ENCODE assay signal across 20 cellular contexts in the genomic region with DNA sequence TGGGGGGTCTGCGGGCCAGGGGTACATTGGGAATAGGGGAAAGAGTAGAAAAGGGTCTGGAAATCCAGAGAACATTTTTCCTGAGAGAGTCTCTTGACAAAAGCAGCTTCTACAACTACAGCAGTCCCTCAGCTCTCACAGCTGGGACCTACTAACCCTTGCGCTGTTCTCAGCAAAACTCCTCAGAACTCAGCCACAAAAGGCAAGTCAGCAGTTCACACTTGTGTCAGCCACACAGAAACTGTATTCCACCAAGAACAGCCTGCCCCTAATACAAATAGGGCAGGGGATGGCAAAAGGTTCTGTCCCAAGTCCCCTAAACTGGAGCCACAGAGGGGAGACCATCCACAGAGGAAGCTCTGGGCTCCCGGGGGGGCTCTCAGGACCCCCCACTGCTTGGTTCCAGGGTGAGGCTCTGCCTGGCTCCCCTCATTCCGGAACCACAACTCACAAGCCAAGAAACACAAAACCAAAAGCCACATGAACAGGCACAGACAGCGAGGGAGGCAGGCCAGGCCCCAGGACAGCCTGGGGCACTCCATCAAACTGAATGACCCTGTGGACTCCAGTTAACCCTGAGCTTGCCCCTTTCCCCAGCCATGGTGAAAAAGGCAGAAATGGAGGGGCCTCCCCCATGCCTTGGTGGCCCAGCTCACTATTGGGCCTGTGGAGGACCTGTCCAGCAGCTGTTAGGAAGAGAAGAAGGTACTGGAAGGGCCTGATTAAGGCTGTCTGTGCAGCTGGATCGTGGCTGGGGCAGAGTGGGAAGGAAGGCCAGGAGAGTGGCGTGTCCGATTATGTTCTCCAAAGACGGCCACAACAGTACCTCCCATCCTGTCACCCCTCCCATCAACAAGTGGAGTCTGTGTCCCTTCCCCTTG.
A peak's percentile ranks its signal among the peaks of the same experiment; 100 is the strongest.
DNase-seq lines count a peak whose midpoint lies in the region; ATAC-seq and TF ChIP-seq lines count a peak whose summit lies in the region.
"Had no signal": no experiment of that assay in that cellular context is flagged by ENCODE, and none has a peak within 500 bp of the region (broad histone marks: within the 10 kb centered on the region; RNA-seq: fewer than 3 reads in every experiment).

No MANE protein-coding gene starts in this region.

- H3K27me3 Mint-ChIP-seq in activated T-helper 1 cell treated with anti-CD3 and anti-CD28 coated beads, Interleukin-12 subunit alpha, Interleukin-12 subunit beta, Interleukin-2, Interleukin-4 antibody, amounts not matched to agents 30 ng/mL and 10 ng/mL and 1 ng/mL, durations not matched to agents 14 hours and 24 hours and 36 hours (ENCODE audit: insufficient read depth): no peaks in the 10 kb centered on the region
- H3K27me3 Mint-ChIP-seq in nephron (ENCODE audit: low read depth): peaks cover 4% of the 10 kb centered on the region
- no peaks in the 10 kb centered on the region for H3K27me3 Mint-ChIP-seq in type B pancreatic cell
- H3K27me3 Mint-ChIP-seq: memory B cell had no signal

- peaks cover 5% of the 10 kb centered on the region for H3K36me3 Mint-ChIP-seq in activated T-helper 1 cell treated with anti-CD3 and anti-CD28 coated beads, Interleukin-12 subunit alpha, Interleukin-12 subunit beta, Interleukin-2, Interleukin-4 antibody, amounts not matched to agents 30 ng/mL and 10 ng/mL and 1 ng/mL, durations not matched to agents 14 hours and 24 hours and 36 hours (ENCODE audit: low read depth)
- no peaks in the 10 kb centered on the region for H3K36me3 Mint-ChIP-seq in nephron (ENCODE audit: low read depth)
- no peaks in the 10 kb centered on the region for H3K36me3 Mint-ChIP-seq in type B pancreatic cell
- H3K36me3 Mint-ChIP-seq: CD4-positive, alpha-beta memory T cell; immature natural killer cell; memory B cell; stimulated activated naive B cell treated with anti-CD40 and anti-IgM and Interleukin-4, amounts not matched to agents 10 μg/mL and 1 μg/mL and 100 μg/mL, for 72 hours had no signal

- TF ChIP-seq CTCF in nephron (IDR thresholded peaks at IDR 0.05; ENCODE audit: unreplicated experiment in 3 of 3): no peak
- no peak for TF ChIP-seq CTCF in type B pancreatic cell (conservative IDR thresholded peaks at IDR 0.05)

- DNase-seq in left cardiac atrium: no peak
- no peak for DNase-seq in left ventricle myocardium superior
- no peak for DNase-seq in activated T-helper 1 cell treated with anti-CD3 and anti-CD28 coated beads, Interleukin-12 subunit alpha, Interleukin-12 subunit beta, Interleukin-2, Interleukin-4 antibody, amounts not matched to agents 30 ng/mL and 10 ng/mL and 1 ng/mL, durations not matched to agents 14 hours and 24 hours and 36 hours (ENCODE audit: low spot score)
- DNase-seq in type B pancreatic cell (ENCODE audit: extremely low spot score, unreplicated experiment): no peak
- DNase-seq in amniotic stem cell (lab: John Stamatoyannopoulos, UW): no peak
- no peak for DNase-seq in NCI-H1417 treated with DMSO at 0.1 percent for 48 hours (lab: John Stamatoyannopoulos, UW)
- no peak for DNase-seq in activated effector memory CD4-positive, alpha-beta T cell treated with Interleukin-2 at 50 U/mL for 16 hours
- DNase-seq: activated naive CD4-positive, alpha-beta T cell; brain microvascular endothelial cell; CD4-positive, alpha-beta memory T cell; DMS79; H7; immature natural killer cell; NCI-H510A treated with DMSO at 0.1 percent for 48 hours; small intestine; stimulated activated naive B cell treated with anti-CD40 and anti-IgM and Interleukin-4, amounts not matched to agents 10 μg/mL and 1 μg/mL and 100 μg/mL, for 72 hours; WERI-Rb-1 had no signal

- H3K9me3 Mint-ChIP-seq in activated T-helper 1 cell treated with anti-CD3 and anti-CD28 coated beads, Interleukin-12 subunit alpha, Interleukin-12 subunit beta, Interleukin-2, Interleukin-4 antibody, amounts not matched to agents 30 ng/mL and 10 ng/mL and 1 ng/mL, durations not matched to agents 14 hours and 24 hours and 36 hours: peaks cover 4% of the 10 kb centered on the region
- H3K9me3 Mint-ChIP-seq in nephron (no peaks in the 10 kb centered on the region), type B pancreatic cell (no peaks in the 10 kb centered on the region)
- H3K9me3 Mint-ChIP-seq: CD4-positive, alpha-beta memory T cell; immature natural killer cell; memory B cell; stimulated activated naive B cell treated with anti-CD40 and anti-IgM and Interleukin-4, amounts not matched to agents 10 μg/mL and 1 μg/mL and 100 μg/mL, for 72 hours had no signal

- peaks cover 34% of the 10 kb centered on the region for H3K4me1 Mint-ChIP-seq in activated T-helper 1 cell treated with anti-CD3 and anti-CD28 coated beads, Interleukin-12 subunit alpha, Interleukin-12 subunit beta, Interleukin-2, Interleukin-4 antibody, amounts not matched to agents 30 ng/mL and 10 ng/mL and 1 ng/mL, durations not matched to agents 14 hours and 24 hours and 36 hours (ENCODE audit: low read depth)
- H3K4me1 Mint-ChIP-seq in nephron (peaks cover 44% of the 10 kb centered on the region), type B pancreatic cell (ENCODE audit: unreplicated experiment) (peaks cover 36% of the 10 kb centered on the region)
- H3K4me1 Mint-ChIP-seq: immature natural killer cell had no signal

- no peak overlapping the region for H3K4me3 Mint-ChIP-seq in activated T-helper 1 cell treated with anti-CD3 and anti-CD28 coated beads, Interleukin-12 subunit alpha, Interleukin-12 subunit beta, Interleukin-2, Interleukin-4 antibody, amounts not matched to agents 30 ng/mL and 10 ng/mL and 1 ng/mL, durations not matched to agents 14 hours and 24 hours and 36 hours
- H3K4me3 Mint-ChIP-seq in nephron (peak overlapping the region in 2 of 3 experiments; percentile 18 to 26), type B pancreatic cell (no peak overlapping the region)
- H3K4me3 Mint-ChIP-seq: activated CD8-positive, alpha-beta memory T cell treated with anti-CD3 and anti-CD28 coated beads, Interleukin-2, amount 10 ng/mL, durations not matched to agents 7 days and 5 days; immature natural killer cell; memory B cell; stimulated activated naive B cell treated with anti-CD40 and anti-IgM and Interleukin-4, amounts not matched to agents 10 μg/mL and 1 μg/mL and 100 μg/mL, for 72 hours had no signal

- ATAC-seq in left cardiac atrium (peak; percentile 6 to 28), left ventricle myocardium superior (no peak)

- intact Hi-C loops in left cardiac atrium (cut with DNase I) (loop anchor here (2.0 to 10.0 kb wide), 2 partner anchors 75 to 169 kb away; no protein-coding TSS in a partner anchor), left ventricle myocardium superior (cut with micrococcal nuclease) (loop anchor here (5.0 kb wide), 1 partner anchor 167 kb away; no protein-coding TSS in a partner anchor)
- intact Hi-C loops in activated T-helper 1 cell treated with anti-CD3 and anti-CD28 coated beads, Interleukin-12 subunit alpha, Interleukin-12 subunit beta, Interleukin-2, Interleukin-4 antibody, amounts not matched to agents 30 ng/mL and 10 ng/mL and 1 ng/mL, durations not matched to agents 14 hours and 24 hours and 36 hours (cut with micrococcal nuclease): loop anchor here (1.0 to 5.0 kb wide), 3 partner anchors 37 to 168 kb away; no protein-coding TSS in a partner anchor

- H3K27ac Mint-ChIP-seq in activated T-helper 1 cell treated with anti-CD3 and anti-CD28 coated beads, Interleukin-12 subunit alpha, Interleukin-12 subunit beta, Interleukin-2, Interleukin-4 antibody, amounts not matched to agents 30 ng/mL and 10 ng/mL and 1 ng/mL, durations not matched to agents 14 hours and 24 hours and 36 hours: peak overlapping the region; percentile 41
- peak overlapping the region; percentile 94 to 100 (median 96) for H3K27ac Mint-ChIP-seq in nephron
- H3K27ac Mint-ChIP-seq in type B pancreatic cell: peak overlapping the region; percentile 50
- H3K27ac Mint-ChIP-seq: memory B cell; stimulated activated naive B cell treated with anti-CD40 and anti-IgM and Interleukin-4, amounts not matched to agents 10 μg/mL and 1 μg/mL and 100 μg/mL, for 72 hours had no signal

Comparison
In these comparisons a context has a peak if more than half of its experiments do, and no peak if none do; other contexts are left out.
1. H3K27ac Mint-ChIP-seq: peak in every context shown above with its lines; median percentile 96 in nephron; 50 in type B pancreatic cell; 41 in activated T-helper 1 cell treated with anti-CD3 and anti-CD28 coated beads, Interleukin-12 subunit alpha, Interleukin-12 subunit beta, Interleukin-2, Interleukin-4 antibody, amounts not matched to agents 30 ng/mL and 10 ng/mL and 1 ng/mL, durations not matched to agents 14 hours and 24 hours and 36 hours.
2. H3K4me3 Mint-ChIP-seq: peak in nephron (2 of 3); none in activated T-helper 1 cell treated with anti-CD3 and anti-CD28 coated beads, Interleukin-12 subunit alpha, Interleukin-12 subunit beta, Interleukin-2, Interleukin-4 antibody, amounts not matched to agents 30 ng/mL and 10 ng/mL and 1 ng/mL, durations not matched to agents 14 hours and 24 hours and 36 hours (single experiment) and type B pancreatic cell (single experiment).